Comparison of ENCODE assay signal across 7 cellular contexts in genomic region chr1:120131611-120132399, GRCh38. TPM values are rescaled to one million over a fixed set of nuclear protein-coding genes. Genes with fewer than 3 reads are reported as not detected.
DNase-seq lines count a peak whose midpoint lies in the region; ATAC-seq, FAIRE-seq and TF ChIP-seq lines count a peak whose summit lies in the region.
"Not testable (repeated sequence)": the region's sequence is repeated elsewhere in the genome, so short reads cannot be mapped to it uniquely, and the experiment has no call there.

No MANE protein-coding gene starts in this region.

- H3K27me3 Mint-ChIP-seq in T-cell: not testable (repeated sequence)

- not testable (repeated sequence) for H3K9me3 ChIP-seq in HEK293 (ENCODE audit: control insufficient read depth, insufficient read depth, low read depth, low read length); colonic mucosa; kidney (ENCODE audit: control insufficient read depth in 1 of 2, low read length in 2 of 2); parathyroid adenoma (ENCODE audit: control insufficient read depth, low read length)

- not testable (repeated sequence) for H3K27ac Mint-ChIP-seq in T-cell

- CTCF ChIA-PET in HEK293 (lab: Yijun Ruan, JAX); T-cell (lab: Charles Lee): not testable (repeated sequence)

- peak overlapping the region; percentile 22 for H2AFZ ChIP-seq in parathyroid adenoma

- POLR2A ChIA-PET in HEK293 (lab: Yijun Ruan, JAX); T-cell (lab: Charles Lee): not testable (repeated sequence)

- not testable (repeated sequence) for H3K4me1 ChIP-seq in HEK293 (ENCODE audit: control insufficient read depth, insufficient read depth, low read length); colonic mucosa; kidney (ENCODE audit: control insufficient read depth in 1 of 2, insufficient read depth in 1 of 2, low read depth in 1 of 2, low read length in 2 of 2); parathyroid adenoma

- not testable (repeated sequence) for H3K9me3 Mint-ChIP-seq in T-cell

- ATAC-seq in GM18511 (IDR thresholded peaks at IDR 0.05; ENCODE audit: unreplicated experiment): peak; percentile 93
- peak in 3 of 4 experiments; percentile 26 to 43 (median 29) for ATAC-seq in T-cell (replicated peaks in 1 of 4)

- not testable (repeated sequence) for H3K4me3 Mint-ChIP-seq in T-cell

- intact Hi-C loops in colonic mucosa (cut with DNase I); kidney (cut with DNase I): not testable (repeated sequence)

- H3K4me2 ChIP-seq in parathyroid adenoma (ENCODE audit: low read length): not testable (repeated sequence)

- TF ChIP-seq CTCF in HEK293 (tag by site-specific recombination; IDR thresholded peaks at IDR 0.05); colonic mucosa (IDR thresholded peaks at IDR 0.05); kidney (IDR thresholded peaks at IDR 0.05; ENCODE audit: borderline replicate concordance, extremely low read depth, insufficient read depth); parathyroid adenoma (IDR thresholded peaks at IDR 0.05): not testable (repeated sequence)

- DNase-seq in HT1080 (ENCODE audit: low read depth) (peak; percentile 32), colonic mucosa (peak; percentile 79), kidney (peak; percentile 90)
- not testable (repeated sequence) for DNase-seq in T-cell

- H3K27me3 ChIP-seq in colonic mucosa; parathyroid adenoma (ENCODE audit: control insufficient read depth, insufficient read depth, low read length): not testable (repeated sequence)

- not testable (repeated sequence) for H3K36me3 ChIP-seq in HEK293 (ENCODE audit: control insufficient read depth in 2 of 2, insufficient read depth in 1 of 2, low read length in 2 of 2); colonic mucosa; kidney (ENCODE audit: control insufficient read depth in 1 of 2, insufficient read depth in 2 of 2, low read length in 2 of 2); parathyroid adenoma (ENCODE audit: control insufficient read depth, insufficient read depth, low read length)

- H3K4me3 ChIP-seq in HEK293 (ENCODE audit: low read depth, low read length); colonic mucosa; kidney (ENCODE audit: low read length in 2 of 2); parathyroid adenoma (ENCODE audit: low read depth, low read length): not testable (repeated sequence)

- not testable (repeated sequence) for H3K36me3 Mint-ChIP-seq in T-cell

- not testable (repeated sequence) for H3K27ac ChIP-seq in HEK293 (ENCODE audit: extremely low read depth, low read depth, low read length); kidney (ENCODE audit: low read depth in 2 of 2, low read length in 2 of 2)
- H3K27ac ChIP-seq in colonic mucosa (peak overlapping the region; percentile 55), parathyroid adenoma (peak overlapping the region; percentile 51)

- H3K9ac ChIP-seq in colonic mucosa (ENCODE audit: low read depth in 2 of 2, low read length in 2 of 2); kidney (ENCODE audit: low read length in 2 of 2); parathyroid adenoma: not testable (repeated sequence)

- FAIRE-seq in kidney (lab: Jason Lieb, UNC): not testable (repeated sequence)

- not testable (repeated sequence) for H3K4me1 Mint-ChIP-seq in T-cell

- not testable (repeated sequence) for H3K79me2 ChIP-seq in parathyroid adenoma

TF ChIP-seq in HEK293, 187 proteins besides CTCF, POLR2A, EP300 and RAD21:
- 0 out of 2 replicates have a peak, but pooled peaks have one; percentile 25 for TF ChIP-seq ZNF394 (tag by site-specific recombination; IDR thresholded peaks at IDR 0.05; ENCODE audit: borderline replicate concordance)

RNA-seq across cellular contexts. Expression of gene SEC22B, which starts 44.5 kb away (rescaled TPM):
- total RNA-seq in HT1080 (2014; rRNA removed; shearing (Covaris generic)): 15.0 and 17.7 TPM in 2 replicates
- 25.1 and 25.4 TPM in 2 replicates for polyA plus RNA-seq in HT1080 (2015; cell fraction: cytosol; rRNA removed)
- 37.5 and 41.2 TPM in 2 replicates for polyA plus RNA-seq in HT1080 (2015; cell fraction: nucleus; rRNA removed)
- total RNA-seq in T-cell (10 to 100 TPM; 29.8 to 33.9 (median 31.2) TPM), colonic mucosa (10 to 100 TPM; 26.3 to 29.3 TPM), kidney (29.8 TPM)
- 20.1 TPM for polyA plus RNA-seq in kidney (ENCODE audit: insufficient read depth, low read depth, low replicate concordance)
